In genomic region chr1:206904423-206905142, GRCh38 we compare ENCODE assay signal across 16 cellular contexts. TPM values are rescaled to one million over a fixed set of nuclear protein-coding genes. Genes with fewer than 3 reads are reported as not detected.
A peak's percentile ranks its signal among the peaks of the same experiment; 100 is the strongest.
DNase-seq lines count a peak whose midpoint lies in the region; ATAC-seq and TF ChIP-seq lines count a peak whose summit lies in the region.
"Had no signal": no experiment of that assay in that cellular context is flagged by ENCODE, and none has a peak within 500 bp of the region (broad histone marks: within the 10 kb centered on the region; RNA-seq: fewer than 3 reads in every experiment).

No MANE protein-coding gene starts in this region.

- H3K4me1 ChIP-seq in RWPE2 (ENCODE audit: insufficient read depth, poor library complexity, severe bottlenecking), result peaks cover 20% of the 10 kb centered on the region
- peaks cover 17 to 25% of the 10 kb centered on the region in 2 donors for H3K4me1 ChIP-seq in gastrocnemius medialis

- peaks cover 82% of the 10 kb centered on the region for H3K36me3 Mint-ChIP-seq in activated T-cell treated with anti-CD3 and anti-CD28 coated beads, Interleukin-2, amount 50 U/mL, for 24 hours (ENCODE audit: low read depth)
- H3K36me3 Mint-ChIP-seq in effector memory CD8-positive, alpha-beta T cell (ENCODE audit: insufficient read depth), result peaks cover 46% of the 10 kb centered on the region

- peak overlapping the region; percentile 74 for H3K27ac ChIP-seq in RWPE2 (ENCODE audit: poor library complexity, severe bottlenecking)
- H3K27ac ChIP-seq in gastrocnemius medialis, result peak overlapping the region in 3 of 4 donors; percentile 30 to 73 (median 59)
- H3K27ac ChIP-seq: HL-60 had no signal

- intact Hi-C loops in gastrocnemius medialis (cut with DNase I; ENCODE audit: low total_unique reads), result loop anchor here (5.0 kb wide), 3 partner anchors 148 to 908 kb away; partner anchors contain the start of genes PFKFB2 and YOD1

- no peak for TF ChIP-seq CTCF in RWPE2 (IDR thresholded peaks at IDR 0.05; ENCODE audit: poor library complexity, severe bottlenecking)
- TF ChIP-seq CTCF in gastrocnemius medialis (IDR thresholded peaks at IDR 0.05 in 4 of 5, conservative IDR thresholded peaks at IDR 0.05 in 1 of 5), result no peak

- no peak for DNase-seq in activated T-cell treated with anti-CD3 and anti-CD28 coated beads, Interleukin-2, amount 50 U/mL, for 24 hours
- no peak for DNase-seq in activated T-cell treated with anti-CD3 and anti-CD28 coated beads, Interleukin-2, amount 50 U/mL, for 1 hour
- DNase-seq in RWPE2 (ENCODE audit: low spot score), result no peak
- DNase-seq in effector memory CD8-positive, alpha-beta T cell, result no peak
- no peak for DNase-seq in gastrocnemius medialis
- DNase-seq in ecto neural progenitor cell (ENCODE audit: low spot score), result no peak
- DNase-seq: amygdala, NCI-H187, NCI-H524, occipital lobe, small intestine had no signal

- ATAC-seq in RWPE2 (ENCODE audit: low read depth) (no peak), gastrocnemius medialis (no peak), GM18873 (IDR thresholded peaks at IDR 0.05; ENCODE audit: low FRiP score, unreplicated experiment) (no peak), GM21390 (IDR thresholded peaks at IDR 0.05; ENCODE audit: unreplicated experiment) (no peak)
- ATAC-seq in effector memory CD8-positive, alpha-beta T cell (replicated peaks), result no peak

- H3K4me3 ChIP-seq in RWPE2 (ENCODE audit: severe bottlenecking) (no peak overlapping the region), gastrocnemius medialis (no peak overlapping the region)

- H3K4me1 Mint-ChIP-seq in activated T-cell treated with anti-CD3 and anti-CD28 coated beads, Interleukin-2, amount 50 U/mL, for 24 hours (ENCODE audit: low read depth), result peaks cover 91% of the 10 kb centered on the region
- peaks cover 37 to 55% of the 10 kb centered on the region in 2 donors for H3K4me1 Mint-ChIP-seq in effector memory CD8-positive, alpha-beta T cell (ENCODE audit: low read depth in 2 of 2)

- H3K9me3 ChIP-seq in RWPE2 (ENCODE audit: severe bottlenecking) (no peaks in the 10 kb centered on the region), gastrocnemius medialis (no peaks in the 10 kb centered on the region)

- no peaks in the 10 kb centered on the region for H3K9me3 Mint-ChIP-seq in activated T-cell treated with anti-CD3 and anti-CD28 coated beads, Interleukin-2, amount 50 U/mL, for 24 hours
- H3K9me3 Mint-ChIP-seq in effector memory CD8-positive, alpha-beta T cell, result no peaks in the 10 kb centered on the region

- H3K27me3 Mint-ChIP-seq in activated T-cell treated with anti-CD3 and anti-CD28 coated beads, Interleukin-2, amount 50 U/mL, for 24 hours, result no peaks in the 10 kb centered on the region
- H3K27me3 Mint-ChIP-seq in effector memory CD8-positive, alpha-beta T cell, result no peaks in the 10 kb centered on the region

- H3K36me3 ChIP-seq in RWPE2 (ENCODE audit: low read depth), result no peaks in the 10 kb centered on the region
- H3K36me3 ChIP-seq in gastrocnemius medialis, result no peaks in the 10 kb centered on the region

- TF ChIP-seq POLR2A in gastrocnemius medialis (IDR thresholded peaks at IDR 0.05), result no peak

- H3K4me3 Mint-ChIP-seq in activated T-cell treated with anti-CD3 and anti-CD28 coated beads, Interleukin-2, amount 50 U/mL, for 24 hours, result no peak overlapping the region
- H3K4me3 Mint-ChIP-seq in effector memory CD8-positive, alpha-beta T cell, result no peak overlapping the region

- H3K27me3 ChIP-seq in RWPE2 (ENCODE audit: insufficient read depth, poor library complexity, severe bottlenecking), result no peaks in the 10 kb centered on the region
- peaks cover 0 to 4% (median 0%) of the 10 kb centered on the region in 3 donors for H3K27me3 ChIP-seq in gastrocnemius medialis

- H3K27ac Mint-ChIP-seq in activated T-cell treated with anti-CD3 and anti-CD28 coated beads, Interleukin-2, amount 50 U/mL, for 24 hours, result peak overlapping the region; percentile 97
- H3K27ac Mint-ChIP-seq in effector memory CD8-positive, alpha-beta T cell, result peak overlapping the region; percentile 38 to 70

- in situ Hi-C loops in gastrocnemius medialis (cut with MboI; ENCODE audit: low sequenced_read_pairs in 4 of 4), result no loop called here

RNA-seq across cellular contexts. Expression of gene IL24, which starts 7.3 kb away (rescaled TPM):
- not detected for total RNA-seq in gastrocnemius medialis
- total RNA-seq: occipital lobe, temporal lobe had no signal

RNA-seq across cellular contexts. Expression of gene FCMR, which starts 17.2 kb away (rescaled TPM):
- total RNA-seq in gastrocnemius medialis, result 10 to 100 TPM in 1 of 4 donors, 1 to 10 TPM in 3; 2.1 to 10.2 (median 4.7) TPM

RNA-seq across cellular contexts. Expression of gene IL20, which starts 39.2 kb away (rescaled TPM):
- not detected for total RNA-seq in gastrocnemius medialis
- total RNA-seq: RPMI7951, temporal lobe had no signal

RNA-seq across cellular contexts. Expression of gene PIGR, which starts 41.7 kb away (rescaled TPM):
- 10 to 100 TPM in 1 of 4 donors, under 1 TPM in 2, not detected in 1; 0.10 to 28.4 (median 0.11) TPM for total RNA-seq in gastrocnemius medialis
- total RNA-seq: occipital lobe, RPMI7951 had no signal
